8 cellular contexts compared by ENCODE assay signal in genomic region chr3:125055165-125055912, GRCh38. TPM values are rescaled to one million over a fixed set of nuclear protein-coding genes. Genes with fewer than 3 reads are reported as not detected.
DNase-seq lines count a peak whose midpoint lies in the region; ATAC-seq and TF ChIP-seq lines count a peak whose summit lies in the region.

No MANE protein-coding gene starts in this region.

- peaks cover 5% of the 10 kb centered on the region for H3K36me3 Mint-ChIP-seq in neural crest cell (ENCODE audit: low read depth)

- POLR2A ChIA-PET in AG04450 (lab: Yijun Ruan, JAX), result interaction anchor here (1.4 kb wide), 1 partner anchor 74 kb away, joined by 4 read pairs; no protein-coding TSS in a partner anchor

- H3K4me3 Mint-ChIP-seq in neural crest cell, result peak overlapping the region; percentile 95

- TF ChIP-seq CTCF in AG04450 (IDR thresholded peaks at IDR 0.05; ENCODE audit: low read depth, low read length) (no peak), neural crest cell (conservative IDR thresholded peaks at IDR 0.05) (no peak)

- no peaks in the 10 kb centered on the region for H3K9me3 Mint-ChIP-seq in neural crest cell

- no peaks in the 10 kb centered on the region for H3K27me3 ChIP-seq in AG04450 (ENCODE audit: control insufficient read depth, insufficient read depth, low read length)

- peak overlapping the region; percentile 71 for H3K4me3 ChIP-seq in AG04450 (ENCODE audit: low read depth, low read length)

- peak overlapping the region; percentile 44 for H3K27ac Mint-ChIP-seq in neural crest cell (ENCODE audit: unreplicated experiment)

- DNase-seq in AG04450 (ENCODE audit: low read depth, low spot score), result no peak
- DNase-seq in activated CD4-positive, alpha-beta T cell treated with anti-CD3 and anti-CD28 coated beads for 48 hours, result peak; percentile 35
- DNase-seq in epithelial cell of prostate (ENCODE audit: low read depth, low spot score), result no peak
- DNase-seq in neural crest cell (ENCODE audit: low read depth, low spot score), result no peak
- no peak for DNase-seq in GOT3 (lab: John Stamatoyannopoulos, UW)

- CTCF ChIA-PET in AG04450 (lab: Charles Lee), result no interaction called here

- peaks cover 35% of the 10 kb centered on the region for H3K27me3 Mint-ChIP-seq in neural crest cell (ENCODE audit: low read depth)

- ATAC-seq in GM19023 (IDR thresholded peaks at IDR 0.05; ENCODE audit: unreplicated experiment), result peak; percentile 24
- peak; percentile 1 for ATAC-seq in HG03139 (IDR thresholded peaks at IDR 0.05; ENCODE audit: unreplicated experiment)
- ATAC-seq in HG02938 (IDR thresholded peaks at IDR 0.05; ENCODE audit: unreplicated experiment), result no peak

- peaks cover 50% of the 10 kb centered on the region for H3K4me1 Mint-ChIP-seq in neural crest cell

- peak overlapping the region; percentile 71 for H3K27ac ChIP-seq in AG04450 (ENCODE audit: low read depth, low read length)
- H3K27ac ChIP-seq in epithelial cell of prostate, result peak overlapping the region; percentile 56

- no peaks in the 10 kb centered on the region for H3K9me3 ChIP-seq in AG04450 (ENCODE audit: control insufficient read depth, insufficient read depth, low read length)

RNA-seq across cellular contexts. Expression of gene HEG1, which starts 0.5 kb away (rescaled TPM):
- 98.3 and 112 TPM in 2 replicates for polyA plus RNA-seq in AG04450 (2011; rRNA removed)
- polyA minus RNA-seq in AG04450 (2011; rRNA and poly(A)+ RNA removed), result 162 and 188 TPM in 2 replicates
- total RNA-seq in neural crest cell, result 32.0 and 33.8 TPM in 2 replicates
